ENCODE assay signal across 8 cellular contexts in the genomic region with DNA sequence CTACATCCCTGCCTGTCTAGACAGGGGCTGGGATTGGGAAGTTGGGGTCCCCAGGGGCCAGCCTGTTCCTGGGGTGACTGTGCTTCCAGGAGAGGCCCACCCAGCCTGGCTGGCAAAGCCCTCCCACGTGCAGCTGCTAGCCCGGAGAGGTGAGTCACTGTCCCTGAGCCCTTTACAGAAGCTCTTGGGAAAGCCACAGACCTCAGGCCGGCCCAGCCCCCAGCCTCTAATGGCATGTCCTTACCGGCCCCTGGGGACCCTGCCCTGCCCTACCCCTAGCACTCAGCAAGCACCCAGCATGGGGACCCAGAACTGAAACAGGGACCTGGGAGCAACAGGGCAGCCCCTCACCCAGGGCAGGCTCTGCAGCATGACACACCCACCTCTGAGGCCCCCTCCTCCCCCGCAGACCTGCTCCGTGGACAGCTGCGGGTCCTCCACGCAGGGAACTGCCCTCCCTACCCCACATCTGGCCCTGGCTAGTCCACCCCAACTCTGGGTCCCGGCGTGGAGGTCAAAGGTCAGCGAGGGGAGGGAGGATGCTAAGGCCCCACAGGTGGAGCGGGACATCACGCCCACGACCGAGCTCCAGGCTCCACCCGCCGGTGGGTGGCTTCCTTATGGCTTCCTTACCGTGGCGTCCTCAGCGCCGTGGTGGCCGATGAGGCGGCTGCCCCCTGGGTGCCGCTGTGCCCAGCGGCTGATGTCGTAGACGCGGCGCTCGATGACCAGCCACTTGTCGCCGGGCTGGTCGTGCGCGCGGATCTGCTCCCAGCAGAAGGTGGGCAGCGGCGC. TPM values are rescaled to one million over a fixed set of nuclear protein-coding genes. Genes with fewer than 3 reads are reported as not detected.
DNase-seq lines count a peak whose midpoint lies in the region; ATAC-seq and TF ChIP-seq lines count a peak whose summit lies in the region.

No MANE protein-coding gene starts in this region.

- TF ChIP-seq CTCF in AG04450 (IDR thresholded peaks at IDR 0.05; ENCODE audit: low read depth, low read length) (no peak), SK-N-SH (IDR thresholded peaks at IDR 0.05) (no peak), brain microvascular endothelial cell (IDR thresholded peaks at IDR 0.05; ENCODE audit: low read depth, low read length, missing control alignments) (peak; percentile 10)

- H3K9me2 ChIP-seq in SK-N-SH: no peaks in the 10 kb centered on the region

- H3K27ac ChIP-seq in AG04450 (ENCODE audit: low read depth, low read length): no peak overlapping the region
- peak overlapping the region; percentile 24 to 31; a peak in 2 of 4 replicates for H3K27ac ChIP-seq in SK-N-SH (ENCODE audit: low read depth in 2 of 2, low read length in 1 of 2)
- H3K27ac ChIP-seq in brain microvascular endothelial cell: no peak overlapping the region
- no peak overlapping the region for H3K27ac ChIP-seq in iPS-20b (ENCODE audit: low read length)

- TF ChIP-seq RAD21 in SK-N-SH (IDR thresholded peaks at IDR 0.05; ENCODE audit: low read length): no peak

- H2AFZ ChIP-seq in SK-N-SH (ENCODE audit: low read depth): peak overlapping the region; percentile 83; the same call in 1 of the 2 replicates

- H3K4me1 ChIP-seq in SK-N-SH (ENCODE audit: control insufficient read depth in 1 of 2, insufficient read depth in 2 of 2, low read depth in 1 of 2, low read length in 1 of 2) (peaks cover 7 to 14% of the 10 kb centered on the region in 2 experiments; a peak in 3 of 4 replicates), iPS-20b (ENCODE audit: insufficient read depth, low read length) (peaks cover 4% of the 10 kb centered on the region; the same call in 1 of the 2 replicates), skeletal muscle satellite cell (ENCODE audit: control insufficient read depth, insufficient read depth, low read length) (peaks cover 18% of the 10 kb centered on the region)

- H4K20me1 ChIP-seq in SK-N-SH (ENCODE audit: insufficient read depth): no peaks in the 10 kb centered on the region

- peaks cover 5% of the 10 kb centered on the region for H3K9me3 ChIP-seq in AG04450 (ENCODE audit: control insufficient read depth, insufficient read depth, low read length)
- H3K9me3 ChIP-seq in SK-N-SH: no peaks in the 10 kb centered on the region
- H3K9me3 ChIP-seq in iPS-20b (ENCODE audit: insufficient read depth, low read depth, low read length): no peaks in the 10 kb centered on the region
- H3K9me3 ChIP-seq in skeletal muscle satellite cell (replicated peaks; ENCODE audit: low read length): peaks cover 5% of the 10 kb centered on the region

- peak overlapping the region; percentile 99 for H3K4me2 ChIP-seq in SK-N-SH
- peak overlapping the region; percentile 80 for H3K4me2 ChIP-seq in skeletal muscle satellite cell (ENCODE audit: low read length)

- TF ChIP-seq EP300 in SK-N-SH (IDR thresholded peaks at IDR 0.05; ENCODE audit: borderline replicate concordance in 1 of 2, low read depth in 1 of 2, low read length in 1 of 2): no peak

- no peak for DNase-seq in AG04450 (ENCODE audit: low read depth, low spot score)
- DNase-seq in SK-N-SH: peak; percentile 83
- DNase-seq in brain microvascular endothelial cell: peak; percentile 57
- no peak for DNase-seq in GM19238 (ENCODE audit: insufficient read length, low spot score)

- peaks cover 42% of the 10 kb centered on the region for H3K79me2 ChIP-seq in SK-N-SH (ENCODE audit: insufficient read depth)

- no peaks in the 10 kb centered on the region for H3K27me3 ChIP-seq in AG04450 (ENCODE audit: control insufficient read depth, insufficient read depth, low read length)
- H3K27me3 ChIP-seq in SK-N-SH (ENCODE audit: insufficient read depth): no peaks in the 10 kb centered on the region
- no peaks in the 10 kb centered on the region for H3K27me3 ChIP-seq in brain microvascular endothelial cell (replicated peaks)
- peaks cover 15% of the 10 kb centered on the region; the same call in 1 of the 2 replicates for H3K27me3 ChIP-seq in iPS-20b (ENCODE audit: insufficient read depth, low read length)
- no peaks in the 10 kb centered on the region for H3K27me3 ChIP-seq in skeletal muscle satellite cell (ENCODE audit: control insufficient read depth, insufficient read depth, low read length)

- H3K4me3 ChIP-seq in AG04450 (ENCODE audit: low read depth, low read length) (peak overlapping the region; percentile 84), SK-N-SH (ENCODE audit: low read depth in 2 of 2, low read length in 1 of 2) (peak overlapping the region; percentile 77 to 81), brain microvascular endothelial cell (ENCODE audit: low read depth, low read length) (peak overlapping the region; percentile 70), iPS-20b (ENCODE audit: low read length) (peak overlapping the region; percentile 73), skeletal muscle satellite cell (ENCODE audit: low read length) (peak overlapping the region; percentile 93)

- peaks cover 42% of the 10 kb centered on the region for H3F3A ChIP-seq in SK-N-SH (replicated peaks; ENCODE audit: insufficient read depth)

- CTCF ChIA-PET in AG04450 (lab: Charles Lee) (interaction anchor here (0.7 to 2.8 kb wide), 4 partner anchors 9 to 217 kb away, joined by 3 to 10 read pairs (median 5); no protein-coding TSS in a partner anchor), SK-N-SH (lab: Yijun Ruan, JAX) (interaction anchor here (0.9 to 4.4 kb wide), 10 partner anchors 8 to 217 kb away, joined by 3 to 34 read pairs (median 4); no protein-coding TSS in a partner anchor)

- 0% methylated on average over 5 of the region's 38 CpGs for WGBS in SK-N-SH (ENCODE audit: low lambda C conversion rate)

- H3K36me3 ChIP-seq in SK-N-SH (replicated peaks in 1 of 2; ENCODE audit: control insufficient read depth in 1 of 2, insufficient read depth in 2 of 2, low read length in 1 of 2) (no peaks in the 10 kb centered on the region), brain microvascular endothelial cell (replicated peaks) (no peaks in the 10 kb centered on the region), iPS-20b (ENCODE audit: insufficient read depth, low read depth, low read length) (no peaks in the 10 kb centered on the region), skeletal muscle satellite cell (ENCODE audit: insufficient read depth, low read length) (peaks cover 12% of the 10 kb centered on the region)

- in situ Hi-C loops in brain microvascular endothelial cell (cut with HindIII; ENCODE audit: low pct_ligation_motif_present, low sequenced_read_pairs): no loop called here

- peak overlapping the region; percentile 80 for H3K9ac ChIP-seq in SK-N-SH
- peak overlapping the region; percentile 53; the same call in 1 of the 2 replicates for H3K9ac ChIP-seq in iPS-20b (ENCODE audit: low read depth, low read length)
- H3K9ac ChIP-seq in skeletal muscle satellite cell (ENCODE audit: low read depth, low read length): peak overlapping the region; percentile 91

- ATAC-seq in GM18867 (IDR thresholded peaks at IDR 0.05; ENCODE audit: unreplicated experiment): peak; percentile 19
- ATAC-seq in HG03460 (IDR thresholded peaks at IDR 0.05; ENCODE audit: unreplicated experiment): peak; percentile 12

- POLR2A ChIA-PET in AG04450 (lab: Yijun Ruan, JAX) (interaction anchor here (0.6 to 1.3 kb wide), 3 partner anchors 78 to 193 kb away, joined by 3 to 9 read pairs (median 3); no protein-coding TSS in a partner anchor), SK-N-SH (lab: Yijun Ruan, JAX) (interaction anchor here (1.0 to 1.1 kb wide), 2 partner anchors 9 to 24 kb away, joined by 3 to 4 read pairs; no protein-coding TSS in a partner anchor)

TF ChIP-seq in SK-N-SH, 30 proteins besides CTCF, POLR2A, EP300 and RAD21:
- TF ChIP-seq FOSL2 (IDR thresholded peaks at IDR 0.05; ENCODE audit: borderline replicate concordance, low read depth) (peak; percentile 55; the same call in 1 of the 2 replicates), FOXJ3 (CRISPR knock-in tag; IDR thresholded peaks at IDR 0.05) (no peak), SIN3A (IDR thresholded peaks at IDR 0.05; ENCODE audit: borderline replicate concordance, low read depth, low read length) (0 out of 2 replicates have a peak, but pooled peaks have one; percentile 25), TCF12 (IDR thresholded peaks at IDR 0.05) (peak; percentile 53; the same call in 1 of the 2 replicates), MEF2A (IDR thresholded peaks at IDR 0.05; ENCODE audit: borderline replicate concordance, low read depth) (no peak)
- TF ChIP-seq, protein P1, sequence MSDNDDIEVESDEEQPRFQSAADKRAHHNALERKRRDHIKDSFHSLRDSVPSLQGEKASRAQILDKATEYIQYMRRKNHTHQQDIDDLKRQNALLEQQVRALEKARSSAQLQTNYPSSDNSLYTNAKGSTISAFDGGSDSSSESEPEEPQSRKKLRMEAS (IDR thresholded peaks at IDR 0.05; ENCODE audit: low read depth): peak; percentile 85

RNA-seq across cellular contexts. Expression of a gene that starts 0.6 kb away (rescaled TPM):
- polyA plus RNA-seq in AG04450 (2011; rRNA removed): 38.9 and 52.9 TPM in 2 replicates
- 64.8 and 99.7 TPM in 2 replicates for polyA minus RNA-seq in AG04450 (2011; rRNA and poly(A)+ RNA removed)
- 93.3 and 116 TPM in 2 replicates for polyA plus RNA-seq in SK-N-SH (2012; rRNA removed)
- polyA plus RNA-seq in SK-N-SH (2012; cell fraction: cytosol; rRNA removed): 20.9 and 32.5 TPM in 2 replicates
- 761 and 764 TPM in 2 replicates for polyA plus RNA-seq in SK-N-SH (2012; cell fraction: nucleus; rRNA removed)
- total RNA-seq in skeletal muscle satellite cell (2012; rRNA removed): 88.2 and 105 TPM in 2 replicates

RNA-seq across cellular contexts. Expression of a gene that starts 26.6 kb away (rescaled TPM):
- polyA plus RNA-seq in AG04450 (2011; rRNA removed): 2.7 and 3.6 TPM in 2 replicates
- 2.6 and 2.9 TPM in 2 replicates for polyA minus RNA-seq in AG04450 (2011; rRNA and poly(A)+ RNA removed)
- polyA plus RNA-seq in SK-N-SH (2012; rRNA removed): 9.8 and 10.2 TPM in 2 replicates
- polyA plus RNA-seq in SK-N-SH (2012; cell fraction: cytosol; rRNA removed): 4.8 and 7.2 TPM in 2 replicates
- polyA plus RNA-seq in SK-N-SH (2012; cell fraction: nucleus; rRNA removed): 14.6 and 16.0 TPM in 2 replicates
- 6.6 and 56.8 TPM in 2 replicates for total RNA-seq in skeletal muscle satellite cell (2012; rRNA removed)

RNA-seq across cellular contexts. Expression of a gene that starts 59.4 kb away (rescaled TPM):
- polyA plus RNA-seq in AG04450 (2011; rRNA removed) (2.6 TPM in 2 replicates), SK-N-SH (2012; rRNA removed) (0.30 and 0.47 TPM in 2 replicates)
- polyA minus RNA-seq in AG04450 (2011; rRNA and poly(A)+ RNA removed): 4.4 and 4.9 TPM in 2 replicates
- 0.12 and 0.13 TPM in 2 replicates for polyA plus RNA-seq in SK-N-SH (2012; cell fraction: cytosol; rRNA removed)
- polyA plus RNA-seq in SK-N-SH (2012; cell fraction: nucleus; rRNA removed): 2.0 and 2.8 TPM in 2 replicates
- 3.1 and 6.6 TPM in 2 replicates for total RNA-seq in skeletal muscle satellite cell (2012; rRNA removed)

Comparison
In these comparisons a context has a peak if more than half of its experiments do, and no peak if none do; other contexts are left out.
1. DNase-seq: peak in SK-N-SH (single experiment) and brain microvascular endothelial cell (single experiment); none in AG04450 (single experiment) and GM19238 (single experiment).
2. H3K27ac ChIP-seq: peak in SK-N-SH (2 of 2); none in AG04450 (single experiment), brain microvascular endothelial cell (single experiment) and iPS-20b (single experiment).
3. Peak in every context shown above with its lines, with median percentiles within 50 percentile points of each other: H3K4me3 ChIP-seq and H3K9ac ChIP-seq.